In the genomic region with DNA sequence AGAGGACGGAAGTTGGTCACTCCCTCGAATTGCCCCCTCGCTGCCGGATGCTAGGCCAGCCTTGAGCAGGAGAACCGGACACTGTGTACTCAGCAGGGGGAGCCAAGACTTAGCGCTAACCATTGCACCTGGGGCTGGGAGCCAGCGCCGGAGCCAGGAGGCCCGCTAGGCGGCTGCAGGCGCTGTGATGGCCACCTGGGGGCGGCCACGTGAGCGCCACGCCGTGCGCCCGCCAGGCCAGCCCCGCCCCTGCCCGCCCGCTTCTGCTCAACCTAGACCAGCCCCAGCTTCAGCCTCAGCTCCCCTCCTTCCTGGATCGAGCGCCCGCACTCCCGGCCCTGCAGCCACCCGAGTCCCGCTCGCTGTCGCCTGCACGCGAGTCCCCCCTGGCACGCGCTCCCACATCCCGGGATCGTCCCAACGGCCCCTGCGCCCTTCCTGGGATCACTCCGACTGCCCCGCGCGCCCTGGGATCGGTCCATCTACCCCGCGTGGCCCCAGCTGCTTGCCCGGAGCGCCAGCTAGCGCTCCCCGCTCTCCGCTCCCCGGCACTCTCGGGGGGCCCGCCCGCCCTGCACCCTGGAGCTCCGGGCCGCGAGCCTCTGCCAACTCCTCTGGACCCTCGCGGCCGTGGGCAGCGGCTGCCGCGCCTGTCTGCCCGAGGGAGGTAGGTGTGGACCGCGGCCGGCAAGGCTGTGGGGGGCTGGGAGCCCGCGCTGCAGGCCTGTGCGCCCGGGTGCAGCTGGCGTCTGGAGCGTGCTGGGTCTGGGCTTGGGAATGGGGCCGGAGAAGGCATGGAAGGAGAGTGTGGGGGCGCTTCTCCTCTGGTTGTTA, we compare ENCODE assay signal across 8 cellular contexts. TPM values are rescaled to one million over a fixed set of nuclear protein-coding genes. Genes with fewer than 3 reads are reported as not detected.
A peak's percentile ranks its signal among the peaks of the same experiment; 100 is the strongest.
DNase-seq lines count a peak whose midpoint lies in the region; ATAC-seq and TF ChIP-seq lines count a peak whose summit lies in the region.

A gene (plus strand): TSS at position 266 of the 834 bp plus-strand sequence. CDS start 19,452 bp downstream, outside the sequence.

- peak within 1 kb of the TSS; percentile 87 for H3K27ac Mint-ChIP-seq in activated naive CD8-positive, alpha-beta T cell treated with anti-CD3 and anti-CD28 coated beads, Interleukin-2, amount 50 U/mL, for 24 hours

- 0 to 1% methylated on average over 10 to 18 of the region's 74 CpGs for whole genome bisulfite sequencing in upper lobe of left lung, 2 donors

- peak in 2 of 4 donors; percentile 30 to 59 for TF ChIP-seq POLR2A in upper lobe of left lung (IDR thresholded peaks at IDR 0.05)

- H3K27ac ChIP-seq in cardiac muscle cell = peak within 1 kb of the TSS; percentile 71
- peak within 1 kb of the TSS; percentile 83 to 95 (median 90) for H3K27ac ChIP-seq in upper lobe of left lung

- H3K4me1 Mint-ChIP-seq in activated naive CD8-positive, alpha-beta T cell treated with anti-CD3 and anti-CD28 coated beads, Interleukin-2, amount 50 U/mL, for 24 hours = peaks cover 48% of the 10 kb centered on the region

- TF ChIP-seq EP300 in upper lobe of left lung (IDR thresholded peaks at IDR 0.05) = no peak

- DNase-seq in GM12865 (ENCODE audit: low read depth) (peak; percentile 97), NCI-H1092 treated with DMSO at 0.1 percent for 48 hours (lab: John Stamatoyannopoulos, UW) (peak; percentile 83), SW 1271 (lab: John Stamatoyannopoulos, UW) (peak; percentile 78 to 91), cardiac muscle cell (ENCODE audit: low read depth in 1 of 2, low spot score in 1 of 2) (peak; percentile 96 to 98), pons (ENCODE audit: low spot score) (peak; percentile 78), upper lobe of left lung (peak; percentile 95 to 97)
- peak; percentile 85 for DNase-seq in activated naive CD8-positive, alpha-beta T cell treated with anti-CD3 and anti-CD28 coated beads, Interleukin-2, amount 50 U/mL, for 24 hours

- H3K4me1 ChIP-seq in cardiac muscle cell (ENCODE audit: low read depth) (no peaks in the 10 kb centered on the region), upper lobe of left lung (peaks cover 23 to 41% (median 30%) of the 10 kb centered on the region in 4 donors)

- ATAC-seq in HG02610 (IDR thresholded peaks at IDR 0.05; ENCODE audit: unreplicated experiment) (peak; percentile 81), upper lobe of left lung (ENCODE audit: low FRiP score in 2 of 2) (peak; percentile 94 to 97)
- ATAC-seq in activated naive CD8-positive, alpha-beta T cell treated with anti-CD3 and anti-CD28 coated beads, Interleukin-2, amount 50 U/mL, for 24 hours = peak; percentile 85

- no peaks in the 10 kb centered on the region for H3K27me3 Mint-ChIP-seq in activated naive CD8-positive, alpha-beta T cell treated with anti-CD3 and anti-CD28 coated beads, Interleukin-2, amount 50 U/mL, for 24 hours

- H3K36me3 Mint-ChIP-seq in activated naive CD8-positive, alpha-beta T cell treated with anti-CD3 and anti-CD28 coated beads, Interleukin-2, amount 50 U/mL, for 24 hours (ENCODE audit: low read depth) = peaks cover 10% of the 10 kb centered on the region

- H3K9me3 ChIP-seq in cardiac muscle cell (ENCODE audit: low read depth) = no peaks in the 10 kb centered on the region
- H3K9me3 ChIP-seq in upper lobe of left lung = no peaks in the 10 kb centered on the region

- no peaks in the 10 kb centered on the region for H3K36me3 ChIP-seq in cardiac muscle cell
- no peaks in the 10 kb centered on the region for H3K36me3 ChIP-seq in upper lobe of left lung

- H3K4me3 Mint-ChIP-seq in activated naive CD8-positive, alpha-beta T cell treated with anti-CD3 and anti-CD28 coated beads, Interleukin-2, amount 50 U/mL, for 24 hours = peak within 1 kb of the TSS; percentile 93

- no peaks in the 10 kb centered on the region for H3K9me3 Mint-ChIP-seq in activated naive CD8-positive, alpha-beta T cell treated with anti-CD3 and anti-CD28 coated beads, Interleukin-2, amount 50 U/mL, for 24 hours

- peak within 1 kb of the TSS; percentile 97 for H3K4me3 ChIP-seq in GM12865 (ENCODE audit: low read depth, low read length)
- peak within 1 kb of the TSS; percentile 85 for H3K4me3 ChIP-seq in cardiac muscle cell
- H3K4me3 ChIP-seq in upper lobe of left lung = peak within 1 kb of the TSS; percentile 92 to 98 (median 94)

- peak; percentile 74 for TF ChIP-seq CTCF in GM12865 (IDR thresholded peaks at IDR 0.05; ENCODE audit: insufficient read depth, low read depth, low read length, missing control alignments)
- peak; percentile 64 for TF ChIP-seq CTCF in cardiac muscle cell (IDR thresholded peaks at IDR 0.05; ENCODE audit: low read depth, low read length)
- peak; percentile 86 to 98 (median 97) for TF ChIP-seq CTCF in upper lobe of left lung (IDR thresholded peaks at IDR 0.05)

- H3K27me3 ChIP-seq in cardiac muscle cell (no peaks in the 10 kb centered on the region), upper lobe of left lung (no peaks in the 10 kb centered on the region)

RNA-seq across cellular contexts. Expression of the gene that starts here (rescaled TPM):
- total RNA-seq in cardiac muscle cell = 25.9 and 26.1 TPM in 2 replicates
- 16.1 and 18.6 TPM in 2 replicates for polyA plus RNA-seq in cardiac muscle cell
- 10 to 100 TPM; 16.9 to 48.2 (median 29.2) TPM for total RNA-seq in upper lobe of left lung

Comparison
In these comparisons a context has a peak if more than half of its experiments do, and no peak if none do; other contexts are left out.
1. Peak in every context shown above with its lines: DNase-seq, ATAC-seq, H3K4me3 ChIP-seq and H3K27ac ChIP-seq.